In the genomic region with DNA sequence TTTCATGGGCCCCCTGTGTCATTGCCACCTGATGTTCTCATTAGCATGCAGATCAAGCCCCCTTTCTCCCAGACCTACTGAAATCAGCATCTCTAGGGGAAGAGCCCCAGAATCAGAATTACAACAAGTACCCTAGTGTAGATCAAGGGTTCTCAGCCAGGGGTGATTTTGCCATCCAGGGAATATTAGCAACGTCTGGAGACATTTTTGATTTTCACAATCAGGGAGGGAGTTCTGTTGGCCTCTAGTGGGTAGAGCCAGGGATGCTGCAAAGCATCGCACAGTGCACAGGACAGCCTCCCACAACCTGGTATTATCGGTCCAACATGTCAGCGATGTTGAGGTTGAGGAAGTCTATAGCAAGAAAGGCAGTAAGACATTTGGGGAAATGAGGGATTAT, we compare ENCODE assay signal across 18 cellular contexts. TPM values are rescaled to one million over a fixed set of nuclear protein-coding genes. Genes with fewer than 3 reads are reported as not detected.
DNase-seq lines count a peak whose midpoint lies in the region; ATAC-seq and TF ChIP-seq lines count a peak whose summit lies in the region.
"Had no signal": no experiment of that assay in that cellular context is flagged by ENCODE, and none has a peak within 500 bp of the region (broad histone marks: within the 10 kb centered on the region; RNA-seq: fewer than 3 reads in every experiment).

No MANE protein-coding gene starts in this region.

- H3K9me2 ChIP-seq in OCI-LY1 (ENCODE audit: low read depth, low read length) = no peaks in the 10 kb centered on the region

- DNase-seq in activated T-cell treated with anti-CD3 and anti-CD28 coated beads, Interleukin-2, amount 50 U/mL, for 24 hours = no peak
- DNase-seq in activated T-cell treated with anti-CD3 and anti-CD28 coated beads, Interleukin-2, amount 50 U/mL, for 1 hour = no peak
- no peak for DNase-seq in central memory CD8-positive, alpha-beta T cell (ENCODE audit: low spot score in 2 of 2)
- DNase-seq in spleen = no peak
- no peak for DNase-seq in testis
- DNase-seq in stimulated activated naive CD4-positive, alpha-beta T cell treated with Interleukin-2 at 50 U/mL for 16 hours (lab: John Stamatoyannopoulos, UW) = no peak
- no peak for DNase-seq in brain microvascular endothelial cell
- DNase-seq: ACHN; activated CD4-positive, CD25-positive, alpha-beta regulatory T cell treated with anti-CD3 and anti-CD28 coated beads, Interleukin-2, amount 50 U/mL, for 72 hours; colonic mucosa; gastrocnemius medialis; GDM1; NCI-H345; stimulated activated CD4-positive, alpha-beta T cell treated with anti-CD3 and anti-CD28 coated beads, Interleukin-15, amount 100 ng/mL, for 24 hours had no signal

- H3K79me2 ChIP-seq in OCI-LY1 (ENCODE audit: insufficient read depth, low read length) = no peaks in the 10 kb centered on the region

- H3K9me3 ChIP-seq in OCI-LY1 (ENCODE audit: low read length) (no peaks in the 10 kb centered on the region), spleen (no peaks in the 10 kb centered on the region), testis (no peaks in the 10 kb centered on the region)
- H3K9me3 ChIP-seq: colonic mucosa, gastrocnemius medialis, suprapubic skin had no signal

- H4K20me1 ChIP-seq in OCI-LY1 (ENCODE audit: insufficient read depth, low read length) = no peaks in the 10 kb centered on the region

- peak overlapping the region; percentile 86 for H3K27ac ChIP-seq in OCI-LY1 (ENCODE audit: low read depth, low read length, poor library complexity, severe bottlenecking)
- peak overlapping the region in 7 of 8 donors; percentile 45 to 85 (median 79) for H3K27ac ChIP-seq in spleen
- H3K27ac ChIP-seq in testis = no peak overlapping the region
- H3K27ac ChIP-seq in brain microvascular endothelial cell = no peak overlapping the region
- H3K27ac ChIP-seq: colonic mucosa, epithelial cell of prostate, gastrocnemius medialis, suprapubic skin had no signal

- in situ Hi-C loops in brain microvascular endothelial cell (cut with HindIII; ENCODE audit: low pct_ligation_motif_present, low sequenced_read_pairs) = no loop called here

- no peak overlapping the region for H3K4me3 Mint-ChIP-seq in activated T-cell treated with anti-CD3 and anti-CD28 coated beads, Interleukin-2, amount 50 U/mL, for 24 hours
- peak overlapping the region; percentile 67 for H3K4me3 Mint-ChIP-seq in central memory CD8-positive, alpha-beta T cell

- no peaks in the 10 kb centered on the region for H3K27me3 ChIP-seq in OCI-LY1 (ENCODE audit: insufficient read depth, low read length)
- H3K27me3 ChIP-seq in spleen (replicated peaks in 1 of 7) = no peaks in the 10 kb centered on the region
- H3K27me3 ChIP-seq in testis = no peaks in the 10 kb centered on the region
- no peaks in the 10 kb centered on the region for H3K27me3 ChIP-seq in brain microvascular endothelial cell (replicated peaks)
- H3K27me3 ChIP-seq: colonic mucosa, gastrocnemius medialis, suprapubic skin had no signal

- peaks cover 80% of the 10 kb centered on the region for H3K36me3 Mint-ChIP-seq in activated T-cell treated with anti-CD3 and anti-CD28 coated beads, Interleukin-2, amount 50 U/mL, for 24 hours (ENCODE audit: low read depth)
- H3K36me3 Mint-ChIP-seq in central memory CD8-positive, alpha-beta T cell (ENCODE audit: insufficient read depth) = peaks cover 33% of the 10 kb centered on the region

- no peak overlapping the region for H3K9ac ChIP-seq in OCI-LY1 (ENCODE audit: low read length)

- peaks cover 88% of the 10 kb centered on the region for H3K4me1 Mint-ChIP-seq in activated T-cell treated with anti-CD3 and anti-CD28 coated beads, Interleukin-2, amount 50 U/mL, for 24 hours (ENCODE audit: low read depth)
- peaks cover 57% of the 10 kb centered on the region for H3K4me1 Mint-ChIP-seq in central memory CD8-positive, alpha-beta T cell

- H3K4me1 ChIP-seq in OCI-LY1 (ENCODE audit: insufficient read depth, low read length, severe bottlenecking) = peaks cover 69% of the 10 kb centered on the region
- H3K4me1 ChIP-seq in spleen = peaks cover 28 to 98% (median 67%) of the 10 kb centered on the region in 6 donors
- H3K4me1 ChIP-seq in testis = peaks cover 5% of the 10 kb centered on the region
- H3K4me1 ChIP-seq: colonic mucosa had no signal

- no peaks in the 10 kb centered on the region for H3K27me3 Mint-ChIP-seq in activated T-cell treated with anti-CD3 and anti-CD28 coated beads, Interleukin-2, amount 50 U/mL, for 24 hours
- no peaks in the 10 kb centered on the region for H3K27me3 Mint-ChIP-seq in central memory CD8-positive, alpha-beta T cell

- intact Hi-C loops in spleen (cut with DNase I; ENCODE audit: low total_unique reads) (no loop called here), testis (cut with DNase I; ENCODE audit: low total_unique reads) (no loop called here)

- H3K4me3 ChIP-seq in OCI-LY1 (ENCODE audit: low read depth, low read length, poor library complexity, severe bottlenecking) (no peak overlapping the region), spleen (no peak overlapping the region), testis (no peak overlapping the region), brain microvascular endothelial cell (ENCODE audit: low read depth, low read length) (no peak overlapping the region)
- H3K4me3 ChIP-seq: colonic mucosa, gastrocnemius medialis, suprapubic skin had no signal

- peaks cover 7% of the 10 kb centered on the region; the same call in 1 of the 2 replicates for H3F3A ChIP-seq in OCI-LY1 (ENCODE audit: insufficient read depth, low read length)

- TF ChIP-seq POLR2A in spleen (IDR thresholded peaks at IDR 0.05) (no peak), testis (IDR thresholded peaks at IDR 0.05) (no peak)

- peaks cover 2% of the 10 kb centered on the region for H3K9me3 Mint-ChIP-seq in activated T-cell treated with anti-CD3 and anti-CD28 coated beads, Interleukin-2, amount 50 U/mL, for 24 hours
- no peaks in the 10 kb centered on the region for H3K9me3 Mint-ChIP-seq in central memory CD8-positive, alpha-beta T cell

- H3K36me3 ChIP-seq in OCI-LY1 (ENCODE audit: insufficient read depth, low read length) (peaks cover 74% of the 10 kb centered on the region), spleen (peaks cover 0 to 65% (median 12%) of the 10 kb centered on the region in 6 donors), testis (ENCODE audit: low read depth, missing control alignments) (no peaks in the 10 kb centered on the region), brain microvascular endothelial cell (replicated peaks) (peaks cover 12% of the 10 kb centered on the region)
- H3K36me3 ChIP-seq: colonic mucosa had no signal

- H3K27ac Mint-ChIP-seq in activated T-cell treated with anti-CD3 and anti-CD28 coated beads, Interleukin-2, amount 50 U/mL, for 24 hours = peak overlapping the region; percentile 94
- H3K27ac Mint-ChIP-seq in central memory CD8-positive, alpha-beta T cell (ENCODE audit: low read depth) = peak overlapping the region; percentile 91

- ATAC-seq in central memory CD8-positive, alpha-beta T cell (replicated peaks; ENCODE audit: extremely low read depth, poor library complexity, severe bottlenecking) = no peak
- ATAC-seq: gastrocnemius medialis, Right ventricle myocardium inferior had no signal

- WGBS in spleen, 5 donors = 74 to 88% (median 77%) methylated on average over 4 of the region's 4 CpGs
- WGBS in testis, 2 donors = 85 to 86% methylated on average over 4 of the region's 4 CpGs

- H3K4me2 ChIP-seq in OCI-LY1 (ENCODE audit: low read length) = no peak overlapping the region

- no peak for TF ChIP-seq CTCF in OCI-LY1 (IDR thresholded peaks at IDR 0.05; ENCODE audit: low read length)
- TF ChIP-seq CTCF in spleen (IDR thresholded peaks at IDR 0.05 in 8 of 11, conservative IDR thresholded peaks at IDR 0.05 in 3 of 11) = no peak
- TF ChIP-seq CTCF in testis (IDR thresholded peaks at IDR 0.05) = no peak
- TF ChIP-seq CTCF in brain microvascular endothelial cell (IDR thresholded peaks at IDR 0.05; ENCODE audit: low read depth, low read length, missing control alignments) = no peak

- H2AFZ ChIP-seq in OCI-LY1 (ENCODE audit: low read length) = no peak overlapping the region

RNA-seq across cellular contexts. Expression of gene AMZ2, which starts 7.3 kb away (rescaled TPM):
- 10 to 100 TPM; 40.4 to 55.0 (median 49.2) TPM for total RNA-seq in spleen
- polyA plus RNA-seq in spleen = 10 to 100 TPM; 60.1 to 75.1 (median 64.4) TPM
- 100 to 1,000 TPM; 143 to 201 TPM for total RNA-seq in testis
- polyA plus RNA-seq in testis (ENCODE audit: insufficient read depth, low read depth, low replicate concordance) = 457 TPM

RNA-seq across cellular contexts. Expression of gene SLC16A6, which starts 35.8 kb away (rescaled TPM):
- 1 to 10 TPM; 4.4 to 8.7 (median 7.1) TPM for total RNA-seq in spleen
- 1 to 10 TPM; 1.5 to 2.1 (median 1.8) TPM for polyA plus RNA-seq in spleen
- total RNA-seq in testis = 1 to 10 TPM; 1.5 to 1.9 TPM
- 2.2 TPM for polyA plus RNA-seq in testis (ENCODE audit: insufficient read depth, low read depth, low replicate concordance)

RNA-seq across cellular contexts. Expression of gene ARSG, which starts 36.1 kb away (rescaled TPM):
- total RNA-seq in spleen (10 to 100 TPM; 10.4 to 24.3 (median 18.7) TPM), testis (10 to 100 TPM; 12.5 to 16.9 TPM)
- polyA plus RNA-seq in spleen (1 to 10 TPM; 1.5 to 2.3 (median 2.1) TPM), testis (ENCODE audit: insufficient read depth, low read depth, low replicate concordance) (7.4 TPM)

Comparison
In these comparisons a context has a peak if more than half of its experiments do, and no peak if none do; other contexts are left out.
1. H3K27ac ChIP-seq: peak in OCI-LY1 (single experiment) and spleen (7 of 8); none in testis (0 of 2) and brain microvascular endothelial cell (single experiment).